Comparison of ENCODE assay signal across 1 cellular context in genomic region chr2:64730551-64731305, GRCh38.
TF ChIP-seq lines count a peak whose summit lies in the region.

No MANE protein-coding gene starts in this region.

TF ChIP-seq in GM12878, 131 proteins besides CTCF, POLR2A, EP300 and RAD21 (continued from another document):
- TF ChIP-seq NKRF (conservative IDR thresholded peaks at IDR 0.05) (no peak; the same call in 1 of the 2 replicates), IKZF1 (conservative IDR thresholded peaks at IDR 0.05) (peak; percentile 67), MLLT1 (IDR thresholded peaks at IDR 0.05) (peak; percentile 71), SUZ12 (IDR thresholded peaks at IDR 0.05; ENCODE audit: unreplicated experiment) (no peak)
